10 cellular contexts compared by ENCODE assay signal in the genomic region with DNA sequence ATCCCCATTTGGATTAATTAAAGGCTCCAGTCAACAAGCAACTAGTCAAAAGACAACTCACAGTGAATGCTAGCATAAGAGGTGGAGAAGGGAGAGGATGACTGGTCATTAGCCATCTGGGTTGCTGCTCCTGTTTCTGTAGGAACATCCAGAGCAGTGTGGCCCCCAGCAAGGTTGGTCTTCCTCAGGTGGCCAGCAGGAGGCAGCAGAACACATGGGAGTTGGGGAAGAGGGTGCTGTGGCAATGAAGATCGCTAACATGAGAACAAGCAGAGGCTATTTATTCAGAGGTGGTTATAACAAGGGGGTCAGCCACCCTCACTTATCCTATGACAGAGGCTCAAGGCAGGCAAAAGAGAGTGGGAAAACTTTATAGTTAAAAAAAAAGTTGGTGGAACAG. TPM values are rescaled to one million over a fixed set of nuclear protein-coding genes. Genes with fewer than 3 reads are reported as not detected.
A peak's percentile ranks its signal among the peaks of the same experiment; 100 is the strongest.
DNase-seq lines count a peak whose midpoint lies in the region; ATAC-seq and TF ChIP-seq lines count a peak whose summit lies in the region.
"Had no signal": no experiment of that assay in that cellular context is flagged by ENCODE, and none has a peak within 500 bp of the region (broad histone marks: within the 10 kb centered on the region; RNA-seq: fewer than 3 reads in every experiment).

No MANE protein-coding gene starts in this region.

- H3K4me1 ChIP-seq in left lung = no peaks in the 10 kb centered on the region
- H3K4me1 ChIP-seq: BLaER1 had no signal

- no peaks in the 10 kb centered on the region for H3K36me3 Mint-ChIP-seq in activated T-helper 1 cell treated with anti-CD3 and anti-CD28 coated beads, Interleukin-12 subunit alpha, Interleukin-12 subunit beta, Interleukin-2, Interleukin-4 antibody, amounts not matched to agents 30 ng/mL and 10 ng/mL and 1 ng/mL, durations not matched to agents 14 hours and 24 hours and 36 hours (ENCODE audit: low read depth)

- no peaks in the 10 kb centered on the region for H3K9me3 Mint-ChIP-seq in activated T-helper 1 cell treated with anti-CD3 and anti-CD28 coated beads, Interleukin-12 subunit alpha, Interleukin-12 subunit beta, Interleukin-2, Interleukin-4 antibody, amounts not matched to agents 30 ng/mL and 10 ng/mL and 1 ng/mL, durations not matched to agents 14 hours and 24 hours and 36 hours

- H3K27me3 Mint-ChIP-seq in activated T-helper 1 cell treated with anti-CD3 and anti-CD28 coated beads, Interleukin-12 subunit alpha, Interleukin-12 subunit beta, Interleukin-2, Interleukin-4 antibody, amounts not matched to agents 30 ng/mL and 10 ng/mL and 1 ng/mL, durations not matched to agents 14 hours and 24 hours and 36 hours (ENCODE audit: insufficient read depth) = peaks cover 4% of the 10 kb centered on the region

- no peak overlapping the region for H3K27ac Mint-ChIP-seq in activated T-helper 1 cell treated with anti-CD3 and anti-CD28 coated beads, Interleukin-12 subunit alpha, Interleukin-12 subunit beta, Interleukin-2, Interleukin-4 antibody, amounts not matched to agents 30 ng/mL and 10 ng/mL and 1 ng/mL, durations not matched to agents 14 hours and 24 hours and 36 hours

- H3K27ac ChIP-seq in left lung = no peak overlapping the region
- H3K27ac ChIP-seq: BLaER1 had no signal

- intact Hi-C loops in activated T-helper 1 cell treated with anti-CD3 and anti-CD28 coated beads, Interleukin-12 subunit alpha, Interleukin-12 subunit beta, Interleukin-2, Interleukin-4 antibody, amounts not matched to agents 30 ng/mL and 10 ng/mL and 1 ng/mL, durations not matched to agents 14 hours and 24 hours and 36 hours (cut with micrococcal nuclease) = loop anchor here (1.0 to 10.0 kb wide), 4 partner anchors 154 to 430 kb away; no protein-coding TSS in a partner anchor
- intact Hi-C loops in left lung (cut with DNase I) = no loop called here
- intact Hi-C loops in posterior cingulate gyrus (cut with DNase I) = no loop called here

- H3K4me1 Mint-ChIP-seq in activated T-helper 1 cell treated with anti-CD3 and anti-CD28 coated beads, Interleukin-12 subunit alpha, Interleukin-12 subunit beta, Interleukin-2, Interleukin-4 antibody, amounts not matched to agents 30 ng/mL and 10 ng/mL and 1 ng/mL, durations not matched to agents 14 hours and 24 hours and 36 hours (ENCODE audit: low read depth) = no peaks in the 10 kb centered on the region

- ATAC-seq in left lung = peak; percentile 74

- TF ChIP-seq CTCF in NB4 (IDR thresholded peaks at IDR 0.05; ENCODE audit: low read depth, low read length) = peak; percentile 92
- TF ChIP-seq CTCF in left lung (IDR thresholded peaks at IDR 0.05) = peak; percentile 22 to 28

- no peak for TF ChIP-seq POLR2A in NB4 (IDR thresholded peaks at IDR 0.05; ENCODE audit: extremely low read depth, insufficient read length)

- peak in 2 of 3 experiments; percentile 7 to 10 for DNase-seq in NCI-H1417 (lab: John Stamatoyannopoulos, UW)
- no peak for DNase-seq in NCI-H1417 treated with DMSO at 0.1 percent for 48 hours (lab: John Stamatoyannopoulos, UW)
- DNase-seq in HCEC 1CT = peak; percentile 32
- peak; percentile 72 for DNase-seq in NB4 (ENCODE audit: low read depth)
- DNase-seq in activated T-helper 1 cell treated with anti-CD3 and anti-CD28 coated beads, Interleukin-12 subunit alpha, Interleukin-12 subunit beta, Interleukin-2, Interleukin-4 antibody, amounts not matched to agents 30 ng/mL and 10 ng/mL and 1 ng/mL, durations not matched to agents 14 hours and 24 hours and 36 hours (ENCODE audit: low spot score) = peak; percentile 44
- DNase-seq in left lung = no peak
- DNase-seq in NCI-H2081 treated with DMSO at 0.1 percent for 48 hours (lab: John Stamatoyannopoulos, UW) = no peak
- DNase-seq in posterior cingulate gyrus = no peak

- H3K4me3 ChIP-seq in NB4 (ENCODE audit: low read depth, low read length) (no peak overlapping the region), left lung (no peak overlapping the region)
- H3K4me3 ChIP-seq: BLaER1 had no signal

- H3K4me3 Mint-ChIP-seq in activated T-helper 1 cell treated with anti-CD3 and anti-CD28 coated beads, Interleukin-12 subunit alpha, Interleukin-12 subunit beta, Interleukin-2, Interleukin-4 antibody, amounts not matched to agents 30 ng/mL and 10 ng/mL and 1 ng/mL, durations not matched to agents 14 hours and 24 hours and 36 hours = no peak overlapping the region

- H3K9me3 ChIP-seq in left lung = no peaks in the 10 kb centered on the region
- H3K9me3 ChIP-seq: BLaER1 had no signal

- H3K27me3 ChIP-seq in left lung = peaks cover 0 to 4% of the 10 kb centered on the region in 2 donors
- H3K27me3 ChIP-seq: BLaER1 had no signal

- no peaks in the 10 kb centered on the region for H3K36me3 ChIP-seq in left lung
- H3K36me3 ChIP-seq: BLaER1 had no signal

RNA-seq across cellular contexts. Expression of gene IZUMO1R, which starts 21.3 kb away (rescaled TPM):
- not detected in 2 replicates for total RNA-seq in activated T-helper 1 cell treated with anti-CD3 and anti-CD28 coated beads, Interleukin-12 subunit alpha, Interleukin-12 subunit beta, Interleukin-2, Interleukin-4 antibody, amounts not matched to agents 30 ng/mL and 10 ng/mL and 1 ng/mL, durations not matched to agents 14 hours and 24 hours and 36 hours
- total RNA-seq in left lung = not detected
- total RNA-seq: astrocyte had no signal

Comparison
In these comparisons a context has a peak if more than half of its experiments do, and no peak if none do; other contexts are left out.
1. DNase-seq: peak in NCI-H1417 (2 of 3), HCEC 1CT (single experiment), NB4 (single experiment) and activated T-helper 1 cell treated with anti-CD3 and anti-CD28 coated beads, Interleukin-12 subunit alpha, Interleukin-12 subunit beta, Interleukin-2, Interleukin-4 antibody, amounts not matched to agents 30 ng/mL and 10 ng/mL and 1 ng/mL, durations not matched to agents 14 hours and 24 hours and 36 hours (single experiment); none in NCI-H1417 treated with DMSO at 0.1 percent for 48 hours (single experiment), left lung (0 of 2), NCI-H2081 treated with DMSO at 0.1 percent for 48 hours (single experiment) and posterior cingulate gyrus (0 of 10).